In the genomic region with DNA sequence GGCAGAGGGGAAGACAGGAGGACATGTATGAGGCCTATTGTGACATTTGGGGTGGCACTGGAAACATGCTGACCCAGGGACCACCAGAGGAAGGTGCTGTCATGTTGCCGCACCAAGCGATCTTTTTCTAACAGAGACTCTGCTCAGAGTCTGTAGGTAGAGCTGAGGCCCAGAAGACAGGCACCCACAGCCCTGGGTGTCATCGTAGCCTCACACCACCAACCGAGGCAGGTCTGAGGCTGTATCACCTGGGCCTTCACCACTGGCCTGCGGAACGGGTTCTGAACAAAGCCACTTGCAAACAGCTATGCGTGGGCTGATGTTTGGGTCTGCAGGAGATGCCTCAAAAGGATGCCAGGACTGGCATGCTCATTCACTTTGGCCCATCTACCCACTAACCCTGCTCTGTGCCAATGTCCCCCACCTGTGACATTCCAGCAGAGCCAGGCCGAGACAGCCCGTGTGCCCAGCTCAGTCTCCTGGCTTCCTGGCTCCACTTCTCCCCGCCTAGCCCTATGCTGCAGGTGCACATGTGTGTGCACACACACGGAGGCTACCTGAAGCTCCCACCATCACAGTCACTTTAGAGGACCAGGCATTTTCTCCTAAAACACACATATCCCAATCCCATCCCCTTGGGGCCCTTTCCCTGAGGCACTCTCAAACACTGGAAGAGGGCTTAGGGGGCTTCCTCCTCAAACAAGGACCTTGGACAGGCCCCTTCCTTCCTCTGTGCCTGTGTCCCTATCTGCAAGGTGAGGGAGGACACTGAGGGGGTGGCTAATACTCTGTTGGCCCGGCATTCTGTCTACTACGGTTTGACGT, we compare ENCODE assay signal across 22 cellular contexts. TPM values are rescaled to one million over a fixed set of nuclear protein-coding genes. Genes with fewer than 3 reads are reported as not detected.
DNase-seq lines count a peak whose midpoint lies in the region; ATAC-seq, FAIRE-seq and TF ChIP-seq lines count a peak whose summit lies in the region.
"Had no signal": no experiment of that assay in that cellular context is flagged by ENCODE, and none has a peak within 500 bp of the region (broad histone marks: within the 10 kb centered on the region; RNA-seq: fewer than 3 reads in every experiment).

No MANE protein-coding gene starts in this region.

- TF ChIP-seq POLR2A in right lobe of liver (IDR thresholded peaks at IDR 0.05) (no peak), HepG2 (IDR thresholded peaks at IDR 0.05; ENCODE audit: insufficient read depth in 1 of 2, low read depth in 2 of 2, low read length in 2 of 2) (no peak)

- CTCF ChIA-PET in HepG2 (lab: Yijun Ruan, JAX; ENCODE audit: low intra/inter-chr PET ratio, low total read pairs), result no interaction called here

- in situ Hi-C loops in HepG2 (cut with HindIII; ENCODE audit: extremely low pct_ligation_motif_present, low pct_unique_long_range_greater_than_20kb), result no loop called here

- POLR2A ChIA-PET in HepG2 (lab: Yijun Ruan, JAX), result no interaction called here

- TF ChIP-seq CTCF in right lobe of liver (IDR thresholded peaks at IDR 0.05) (no peak), HepG2 (CRISPR knock-in tag; IDR thresholded peaks at IDR 0.05) (no peak), epithelial cell of esophagus (IDR thresholded peaks at IDR 0.05; ENCODE audit: insufficient read depth, low read depth, low read length, missing control alignments) (no peak), osteoblast (IDR thresholded peaks at IDR 0.05; ENCODE audit: extremely low read depth, low read depth, low read length) (no peak)

- intact Hi-C loops in right lobe of liver (cut with DNase I) (no loop called here), HepG2 (cut with micrococcal nuclease; ENCODE audit: unreplicated experiment) (no loop called here)

- H3K4me1 ChIP-seq in right lobe of liver (no peaks in the 10 kb centered on the region), HepG2 (ENCODE audit: insufficient read depth, low read length) (0 out of 2 replicates have a peak, but pooled peaks cover 7% of the 10 kb centered on the region), osteoblast (ENCODE audit: insufficient read depth, low read length) (no peaks in the 10 kb centered on the region)

- H3K4me2 ChIP-seq in HepG2 (ENCODE audit: low read depth, low read length) (no peak overlapping the region), osteoblast (ENCODE audit: insufficient read depth, low read length) (no peak overlapping the region)

- H3K9ac ChIP-seq in HepG2 (ENCODE audit: insufficient read depth, low read depth, low read length), result no peak overlapping the region

- H3K27ac ChIP-seq in right lobe of liver (no peak overlapping the region), HepG2 (ENCODE audit: extremely low read length, insufficient read depth, low read length) (no peak overlapping the region), osteoblast (ENCODE audit: low read depth, low read length) (no peak overlapping the region)
- H3K27ac ChIP-seq: thyroid gland had no signal

- no TSS peak for BruUV-seq in HepG2 (replicated peaks; lab: Mats Ljungman, UMichigan)

- ATAC-seq in right lobe of liver (no peak), HepG2 (no peak), GM19035 (IDR thresholded peaks at IDR 0.05; ENCODE audit: unreplicated experiment) (no peak), GM18858 (IDR thresholded peaks at IDR 0.05; ENCODE audit: unreplicated experiment) (no peak)
- ATAC-seq: activated naive CD8-positive, alpha-beta T cell treated with anti-CD3 and anti-CD28 coated beads, Interleukin-2, amount 50 U/mL, for 24 hours; Panc1; T-cell; WTC11 had no signal

- H3K79me2 ChIP-seq in HepG2 (ENCODE audit: insufficient read depth, low read length) (no peaks in the 10 kb centered on the region), osteoblast (ENCODE audit: insufficient read depth, low read length) (no peaks in the 10 kb centered on the region)

- FAIRE-seq in HepG2 (lab: Jason Lieb, UNC), result no peak

- H2AFZ ChIP-seq in HepG2 (ENCODE audit: low read length), result no peak overlapping the region
- H2AFZ ChIP-seq in osteoblast (ENCODE audit: low read length), result no peak overlapping the region

- TF ChIP-seq RAD21 in HepG2 (CRISPR knock-in tag; IDR thresholded peaks at IDR 0.05), result no peak

- H3K27me3 ChIP-seq in right lobe of liver (no peaks in the 10 kb centered on the region), HepG2 (ENCODE audit: control insufficient read depth in 1 of 2, insufficient read depth in 2 of 2, low read length in 2 of 2) (peaks cover 22 to 82% of the 10 kb centered on the region in 2 experiments), osteoblast (ENCODE audit: insufficient read depth, low read length) (peaks cover 19% of the 10 kb centered on the region), MG63 (no peaks in the 10 kb centered on the region)
- H3K27me3 ChIP-seq: thyroid gland had no signal

- WGBS in right lobe of liver (ENCODE audit: insufficient coverage, low coverage, low lambda C conversion rate, missing lambda C conversion rate), result 93% methylated on average over 2 of the region's 14 CpGs
- WGBS in HepG2 (ENCODE audit: low lambda C conversion rate), result 29% methylated on average over 11 of the region's 14 CpGs

- no peak for TF ChIP-seq EP300 in HepG2 (IDR thresholded peaks at IDR 0.05; ENCODE audit: low read depth in 2 of 2, low read length in 2 of 2)
- TF ChIP-seq EP300 in HepG2 (CRISPR knock-in tag; IDR thresholded peaks at IDR 0.05; ENCODE audit: borderline replicate concordance), result no peak

- H3K4me3 ChIP-seq in right lobe of liver (no peak overlapping the region), HepG2 (replicated peaks in 1 of 3; ENCODE audit: insufficient read depth in 1 of 3, low read depth in 2 of 3, low read length in 3 of 3) (no peak overlapping the region), epithelial cell of esophagus (ENCODE audit: low read length) (peak overlapping the region; percentile 100), osteoblast (ENCODE audit: insufficient read depth, low read length) (no peak overlapping the region), MG63 (no peak overlapping the region)
- H3K4me3 ChIP-seq: thyroid gland had no signal

- H4K20me1 ChIP-seq in HepG2 (ENCODE audit: insufficient read depth, low read length), result no peaks in the 10 kb centered on the region
- H4K20me1 ChIP-seq in osteoblast (ENCODE audit: insufficient read depth, low read length), result no peaks in the 10 kb centered on the region

- DNase-seq in right lobe of liver (peak in 2 of 3 donors; percentile 6 to 25), HepG2 (ENCODE audit: low spot score) (no peak), epithelial cell of esophagus (ENCODE audit: low read depth) (no peak), osteoblast (ENCODE audit: insufficient read length, low spot score, missing footprints) (peak; percentile 31), DMS79 (lab: John Stamatoyannopoulos, UW) (no peak), MG63 (no peak)
- DNase-seq: activated naive CD8-positive, alpha-beta T cell treated with anti-CD3 and anti-CD28 coated beads, Interleukin-2, amount 50 U/mL, for 24 hours; activated T-cell treated with anti-CD3 and anti-CD28 coated beads for 4 hours; COR-L47; GDM1; kidney glomerular epithelial cell; naive B cell; NCI-H2081; NCI-H748 treated with DMSO at 0.1 percent for 48 hours; retina; stimulated activated CD4-positive, alpha-beta T cell treated with anti-CD3 and anti-CD28 coated beads, Interleukin-2, amount 100 ng/mL, for 24 hours; thyroid gland had no signal

- H3K9me3 ChIP-seq in right lobe of liver, result no peaks in the 10 kb centered on the region
- no peaks in the 10 kb centered on the region for H3K9me3 ChIP-seq in HepG2 (ENCODE audit: low read length)
- H3K9me3 ChIP-seq in osteoblast (ENCODE audit: low read depth, low read length), result no peaks in the 10 kb centered on the region
- no peaks in the 10 kb centered on the region for H3K9me3 ChIP-seq in MG63
- H3K9me3 ChIP-seq: thyroid gland had no signal

- H3K36me3 ChIP-seq in right lobe of liver (no peaks in the 10 kb centered on the region), HepG2 (replicated peaks in 1 of 2; ENCODE audit: control insufficient read depth in 1 of 2, insufficient read depth in 2 of 2, low read length in 2 of 2) (no peaks in the 10 kb centered on the region), osteoblast (ENCODE audit: insufficient read depth, low read length) (no peaks in the 10 kb centered on the region), MG63 (no peaks in the 10 kb centered on the region)
- H3K36me3 ChIP-seq: thyroid gland had no signal

RNA-seq across cellular contexts. Expression of gene TRIM29, which starts 3.6 kb away (rescaled TPM):
- 1 to 10 TPM in 4 of 6 experiments, not detected in 2; 1.1 to 2.1 (median 1.3) TPM for total RNA-seq in right lobe of liver
- total RNA-seq in HepG2 (2016; rRNA removed; fragmentation: Illumina TruSeq; extraction: Trizol), result 0.84 and 0.86 TPM in 2 replicates
- total RNA-seq in HepG2 (2016; cell fraction: cytosol; rRNA removed; fragmentation: Illumina TruSeq; extraction: Trizol; ENCODE audit: low read depth), result not detected in 2 replicates
- 0.58 and 0.74 TPM in 2 replicates for total RNA-seq in HepG2 (2016; cell fraction: insoluble cytoplasmic fraction; rRNA removed; fragmentation: Illumina TruSeq; extraction: Trizol)
- 0.62 and 0.72 TPM in 2 replicates for total RNA-seq in HepG2 (2016; cell fraction: membrane; rRNA removed; fragmentation: Illumina TruSeq; extraction: Trizol)
- total RNA-seq in HepG2 (2016; cell fraction: nucleus; rRNA removed; fragmentation: Illumina TruSeq; extraction: Trizol), result 1.7 and 2.0 TPM in 2 replicates
- 0.86 and 1.2 TPM in 2 replicates for polyA plus RNA-seq in HepG2 (2011; rRNA removed)
- 0.78 and 0.83 TPM in 2 replicates for polyA plus RNA-seq in HepG2 (2011; cell fraction: cytosol; rRNA removed)
- 2.2 and 4.0 TPM in 2 replicates for polyA plus RNA-seq in HepG2 (2011; cell fraction: nucleus; rRNA removed)
- 0.47 and 0.95 TPM in 2 replicates for polyA plus RNA-seq in HepG2 (2012)
- polyA plus RNA-seq in HepG2 (2016; cell fraction: cytosol; fragmentation: Illumina TruSeq; extraction: Trizol; ENCODE audit: low read depth), result 0.41 and 0.44 TPM in 2 replicates
- 0.74 and 0.80 TPM in 2 replicates for polyA plus RNA-seq in HepG2 (2016; cell fraction: insoluble cytoplasmic fraction; fragmentation: Illumina TruSeq; extraction: Trizol; ENCODE audit: low read depth)
- 0.31 and 0.92 TPM in 2 replicates for polyA plus RNA-seq in HepG2 (2016; cell fraction: membrane; fragmentation: Illumina TruSeq; extraction: Trizol; ENCODE audit: low read depth)
- 0.56 and 0.81 TPM in 2 replicates for polyA plus RNA-seq in HepG2 (2016; cell fraction: nucleus; fragmentation: Illumina TruSeq; extraction: Trizol; ENCODE audit: insufficient read depth, low read depth)
- polyA minus RNA-seq in HepG2 (2011; rRNA and poly(A)+ RNA removed; ENCODE audit: low replicate concordance), result 14.4 and 285 TPM in 2 replicates
- polyA minus RNA-seq in HepG2 (2011; cell fraction: cytosol; rRNA and poly(A)+ RNA removed), result 1.2 and 2.0 TPM in 2 replicates
- 6.6 and 14.2 TPM in 2 replicates for polyA minus RNA-seq in HepG2 (2011; cell fraction: nucleus; rRNA and poly(A)+ RNA removed)
- under 0.01 and 0.36 TPM in 2 replicates for total RNA-seq in osteoblast
- total RNA-seq in MG63 (2014; rRNA removed; shearing (Covaris generic); ENCODE audit: low replicate concordance), result not detected in 2 replicates
- total RNA-seq: T-cell had no signal

Comparison
In these comparisons a context has a peak if more than half of its experiments do, and no peak if none do; other contexts are left out.
1. DNase-seq: peak in right lobe of liver (2 of 3) and osteoblast (single experiment); none in HepG2 (single experiment), epithelial cell of esophagus (single experiment), DMS79 (single experiment) and MG63 (single experiment).